8 cellular contexts compared by ENCODE assay signal in the genomic region with DNA sequence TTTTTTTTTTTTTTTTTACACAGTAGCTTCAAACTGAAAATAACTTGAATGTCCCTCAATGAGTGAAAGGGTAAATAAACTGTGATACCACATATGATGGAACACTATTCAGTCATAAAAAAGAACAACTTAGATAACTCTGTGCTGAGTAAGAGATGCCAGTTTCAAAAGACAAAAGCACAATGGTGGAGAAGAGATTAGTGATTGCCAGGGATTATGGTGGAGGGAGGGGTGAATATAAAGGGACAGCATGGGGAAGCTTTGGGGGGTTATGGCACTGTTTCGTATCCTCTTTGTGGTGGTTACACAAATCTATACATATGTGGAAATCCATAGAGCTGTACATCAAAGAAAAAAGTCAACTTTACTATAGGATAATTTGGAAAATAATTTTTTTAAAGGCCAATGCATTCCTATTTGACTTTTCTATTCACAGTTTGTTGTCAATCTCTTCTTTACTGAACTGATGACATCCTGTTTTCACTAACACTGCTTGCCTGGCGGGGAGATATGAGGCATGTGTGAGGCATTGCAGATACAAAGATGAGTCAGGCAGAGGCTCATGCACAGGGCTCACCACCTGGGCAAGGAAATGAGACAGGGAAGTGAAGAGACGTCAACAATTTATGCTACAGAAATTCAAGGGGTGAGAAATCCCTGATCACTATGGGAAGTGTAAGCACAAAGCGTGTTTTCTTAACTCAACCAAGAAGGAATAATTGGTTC.
DNase-seq lines count a peak whose midpoint lies in the region; ATAC-seq and TF ChIP-seq lines count a peak whose summit lies in the region.

No MANE protein-coding gene starts in this region.

- peak overlapping the region in 3 of 10 donors; percentile 13 to 70 (median 63) for H3K4me3 Mint-ChIP-seq in naive thymus-derived CD8-positive, alpha-beta T cell

- H3K9me3 ChIP-seq in RWPE2 (ENCODE audit: severe bottlenecking), result no peaks in the 10 kb centered on the region

- H3K4me1 ChIP-seq in RWPE2 (ENCODE audit: insufficient read depth, poor library complexity, severe bottlenecking), result peaks cover 24% of the 10 kb centered on the region

- no peaks in the 10 kb centered on the region for H3K36me3 Mint-ChIP-seq in naive thymus-derived CD8-positive, alpha-beta T cell

- H3K4me3 ChIP-seq in RWPE2 (ENCODE audit: severe bottlenecking), result no peak overlapping the region

- peak; percentile 69 for DNase-seq in RWPE2 (ENCODE audit: low spot score)
- peak; percentile 5 for DNase-seq in activated naive CD8-positive, alpha-beta T cell treated with anti-CD3 and anti-CD28 coated beads, Interleukin-2, amount 50 U/mL, for 16 hours (ENCODE audit: low read depth, low spot score)
- peak in 1 of 10 donors; percentile 39 for DNase-seq in naive thymus-derived CD8-positive, alpha-beta T cell
- no peak for DNase-seq in GM19240 (ENCODE audit: insufficient read length, low spot score)
- no peak for DNase-seq in NCI-H2196 (lab: John Stamatoyannopoulos, UW; ENCODE audit: unreplicated experiment)
- no peak for DNase-seq in retina

- H3K27me3 ChIP-seq in RWPE2 (ENCODE audit: insufficient read depth, poor library complexity, severe bottlenecking), result no peaks in the 10 kb centered on the region

- peaks cover 0 to 10% (median 3%) of the 10 kb centered on the region in 5 donors for H3K27me3 Mint-ChIP-seq in naive thymus-derived CD8-positive, alpha-beta T cell

- no peaks in the 10 kb centered on the region for H3K9me3 Mint-ChIP-seq in naive thymus-derived CD8-positive, alpha-beta T cell

- peaks cover 0 to 28% (median 4%) of the 10 kb centered on the region in 4 donors for H3K4me1 Mint-ChIP-seq in naive thymus-derived CD8-positive, alpha-beta T cell

- TF ChIP-seq CTCF in RWPE2 (IDR thresholded peaks at IDR 0.05; ENCODE audit: poor library complexity, severe bottlenecking), result no peak

- H3K36me3 ChIP-seq in RWPE2 (ENCODE audit: low read depth), result no peaks in the 10 kb centered on the region

- POLR2A ChIA-PET in naive thymus-derived CD8-positive, alpha-beta T cell (lab: Charles Lee), result interaction anchor here (0.6 kb wide), 1 partner anchor 1152 kb away, joined by 3 read pairs; no protein-coding TSS in a partner anchor

- peak overlapping the region; percentile 92 for H3K27ac ChIP-seq in RWPE2 (ENCODE audit: poor library complexity, severe bottlenecking)

- ATAC-seq in GM18861 (IDR thresholded peaks at IDR 0.05; ENCODE audit: unreplicated experiment) (peak; percentile 80), HG02973 (IDR thresholded peaks at IDR 0.05; ENCODE audit: unreplicated experiment) (peak; percentile 91), RWPE2 (ENCODE audit: low read depth) (peak; percentile 94)
- peak; percentile 68 to 78 for ATAC-seq in naive thymus-derived CD8-positive, alpha-beta T cell

- H3K27ac Mint-ChIP-seq in naive thymus-derived CD8-positive, alpha-beta T cell, result peak overlapping the region in 2 of 10 donors; percentile 84 to 93

Comparison
In these comparisons a context has a peak if more than half of its experiments do, and no peak if none do; other contexts are left out.
1. DNase-seq: peak in RWPE2 (single experiment) and activated naive CD8-positive, alpha-beta T cell treated with anti-CD3 and anti-CD28 coated beads, Interleukin-2, amount 50 U/mL, for 16 hours (single experiment); none in GM19240 (single experiment), NCI-H2196 (single experiment) and retina (single experiment).
2. Peak in every context shown above with its lines, with median percentiles within 50 percentile points of each other: ATAC-seq.